Comparison of ENCODE assay signal across 8 cellular contexts in the genomic region with DNA sequence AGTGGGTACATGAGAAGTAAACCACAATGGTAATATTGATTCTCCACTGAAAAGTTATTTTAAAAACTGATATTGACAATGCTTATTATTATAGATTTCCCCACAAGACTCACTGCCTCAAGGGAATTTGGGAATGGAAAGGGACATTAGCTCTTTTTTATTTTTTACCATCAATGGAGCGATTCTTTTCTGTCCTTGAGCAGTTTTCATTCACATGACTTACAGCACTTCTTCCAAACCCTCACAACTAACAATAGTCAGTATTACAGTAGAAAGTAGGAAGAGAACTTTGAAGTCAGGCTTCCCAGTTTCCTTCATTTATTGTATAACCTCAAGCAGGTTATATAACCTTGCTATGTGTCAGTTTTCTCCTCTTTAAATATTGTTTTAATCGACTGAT. TPM values are rescaled to one million over a fixed set of nuclear protein-coding genes. Genes with fewer than 3 reads are reported as not detected.
"Had no signal": no experiment of that assay in that cellular context is flagged by ENCODE, and none has a peak within 500 bp of the region (broad histone marks: within the 10 kb centered on the region; RNA-seq: fewer than 3 reads in every experiment).

No MANE protein-coding gene starts in this region.

- H3K4me1 ChIP-seq: HAP-1 had no signal

- H3K9ac ChIP-seq: GM23248 had no signal

- H2AFZ ChIP-seq: GM23248, GM23338 had no signal

- H3K9me3 Mint-ChIP-seq: GM23338, HFFc6 had no signal

- H3K4me2 ChIP-seq: GM23338 had no signal

- H3K4me3 Mint-ChIP-seq: GM23338, HFFc6 had no signal

- H3K27ac Mint-ChIP-seq: GM23338, HFFc6 had no signal

- H3K9me3 ChIP-seq: HAP-1 had no signal

- DNase-seq: GM23248, GOT3, H7, HCEC 1CT, HFFc6 had no signal

- H3K27ac ChIP-seq: GM23248 had no signal

RNA-seq across cellular contexts. Expression of a gene that starts 4.3 kb away (rescaled TPM):
- total RNA-seq: GM23248, H4, HFFc6 had no signal
- polyA plus RNA-seq: GM23248 had no signal
